ENCODE assay signal across 11 cellular contexts in genomic region chr16:28537964-28538732, GRCh38. TPM values are rescaled to one million over a fixed set of nuclear protein-coding genes. Genes with fewer than 3 reads are reported as not detected.
DNase-seq lines count a peak whose midpoint lies in the region; ATAC-seq, FAIRE-seq and TF ChIP-seq lines count a peak whose summit lies in the region.
"Had no signal": no experiment of that assay in that cellular context is flagged by ENCODE, and none has a peak within 500 bp of the region (broad histone marks: within the 10 kb centered on the region; RNA-seq: fewer than 3 reads in every experiment).

No MANE protein-coding gene starts in this region.

- peak overlapping the region in 2 of 3 experiments; percentile 47 to 79; a peak in 3 of 7 replicates for H3K27ac Mint-ChIP-seq in H9
- H3K27ac Mint-ChIP-seq: stimulated activated naive CD8-positive, alpha-beta T cell treated with anti-CD3 and anti-CD28 coated beads, Interleukin-15, Interleukin-2, amounts not matched to agents 100 ng/mL and 50 ng/mL, for 24 hours had no signal

- no peak overlapping the region for H4K91ac ChIP-seq in H9 (ENCODE audit: insufficient read length, low read depth, low read length)

- H3K14ac ChIP-seq in H9 (ENCODE audit: insufficient read depth, low read length) = no peak overlapping the region; the same call in 1 of the 2 replicates

- FAIRE-seq in HepG2 (lab: Jason Lieb, UNC) = no peak

- no peak overlapping the region for H3K23ac ChIP-seq in H9 (ENCODE audit: insufficient read length, low read depth, low read length)

- H2AK5ac ChIP-seq in H9 (ENCODE audit: insufficient read length, low read length) = no peak overlapping the region

- H3K9me3 ChIP-seq in H9 (ENCODE audit: control insufficient read depth, low read depth, low read length) = no peaks in the 10 kb centered on the region
- no peaks in the 10 kb centered on the region for H3K9me3 ChIP-seq in breast epithelium
- no peaks in the 10 kb centered on the region for H3K9me3 ChIP-seq in HepG2 (ENCODE audit: low read length)
- no peaks in the 10 kb centered on the region for H3K9me3 ChIP-seq in spleen

- H3K9ac ChIP-seq in H9 (ENCODE audit: extremely low read depth, insufficient read length, low read length) (no peak overlapping the region), HepG2 (ENCODE audit: insufficient read depth, low read depth, low read length) (peak overlapping the region; percentile 78)

- no peak overlapping the region for H2BK12ac ChIP-seq in H9 (ENCODE audit: insufficient read length, low read depth, low read length)

- H3K27ac ChIP-seq in H9 (ENCODE audit: insufficient read length, low read depth, low read length) (no peak overlapping the region), breast epithelium (peak overlapping the region; percentile 99), HepG2 (ENCODE audit: extremely low read length, insufficient read depth, low read length) (peak overlapping the region; percentile 78), spleen (peak overlapping the region in 7 of 8 donors; percentile 63 to 82 (median 76))

- ATAC-seq in HepG2 (no peak), GM19035 (IDR thresholded peaks at IDR 0.05; ENCODE audit: unreplicated experiment) (no peak)

- POLR2A ChIA-PET in HepG2 (lab: Yijun Ruan, JAX) = interaction anchor here (0.8 to 3.7 kb wide), 9 partner anchors 9 to 79 kb away, joined by 3 to 23 read pairs (median 5); partner anchors contain the start of genes CLN3, SGF29, SULT1A1 and SULT1A2

- H3T11ph ChIP-seq in H9 (ENCODE audit: low read length) = no peak overlapping the region

- H2BK5ac ChIP-seq in H9 (ENCODE audit: insufficient read length, low read length) = no peak overlapping the region

- no peak overlapping the region for H2BK120ac ChIP-seq in H9 (ENCODE audit: low read depth, low read length, poor library complexity, severe bottlenecking)

- peaks cover 0 to 4% of the 10 kb centered on the region in 2 experiments; a peak in 3 of 4 replicates for H3K4me1 Mint-ChIP-seq in H9

- no peak overlapping the region for H3K56ac ChIP-seq in H9 (ENCODE audit: insufficient read length, low read depth, low read length)

- no peak for TF ChIP-seq RAD21 in HepG2 (CRISPR knock-in tag; IDR thresholded peaks at IDR 0.05)

- WGBS in H9 (ENCODE audit: extremely low coverage, insufficient read length, low lambda C conversion rate) = no CpG with 5 or more reads among the region's 13 CpGs
- 76% methylated on average over 13 of the region's 13 CpGs for WGBS in HepG2 (ENCODE audit: low lambda C conversion rate)
- 81 to 86% (median 84%) methylated on average over 13 of the region's 13 CpGs for WGBS in spleen, 5 donors

- DNase-seq in H9 = no peak
- peak in 1 of 2 donors; percentile 62 for DNase-seq in breast epithelium (ENCODE audit: low spot score in 2 of 2)
- DNase-seq in HepG2 (ENCODE audit: low spot score) = no peak
- no peak for DNase-seq in spleen
- DNase-seq in mesenteric fat pad (ENCODE audit: low spot score) = no peak
- DNase-seq in NCI-H82 treated with DMSO at 0.1 percent for 48 hours (lab: John Stamatoyannopoulos, UW; ENCODE audit: unreplicated experiment) = no peak
- DNase-seq in NCI-H2029 (lab: John Stamatoyannopoulos, UW) = no peak

- TF ChIP-seq CTCF in H9 (conservative IDR thresholded peaks at IDR 0.05) = no peak
- no peak for TF ChIP-seq CTCF in breast epithelium (IDR thresholded peaks at IDR 0.05)
- TF ChIP-seq CTCF in HepG2 (CRISPR knock-in tag; IDR thresholded peaks at IDR 0.05) = no peak
- no peak for TF ChIP-seq CTCF in spleen (IDR thresholded peaks at IDR 0.05 in 8 of 11, conservative IDR thresholded peaks at IDR 0.05 in 3 of 11)

- H2AFZ ChIP-seq in H9 (ENCODE audit: low read length) = no peak overlapping the region
- peak overlapping the region; percentile 12 for H2AFZ ChIP-seq in HepG2 (ENCODE audit: low read length)

- no peaks in the 10 kb centered on the region; a peak in 1 of 7 replicates for H3K36me3 Mint-ChIP-seq in H9 (ENCODE audit: insufficient read depth in 1 of 3, low read depth in 3 of 3)

- BruUV-seq in HepG2 (replicated peaks; lab: Mats Ljungman, UMichigan) = no TSS peak

- TF ChIP-seq POLR2A in breast epithelium (IDR thresholded peaks at IDR 0.05) = no peak
- TF ChIP-seq POLR2A in HepG2 (IDR thresholded peaks at IDR 0.05; ENCODE audit: insufficient read depth in 1 of 2, low read depth in 2 of 2, low read length in 2 of 2) = no peak
- TF ChIP-seq POLR2A in spleen (IDR thresholded peaks at IDR 0.05) = no peak

- TF ChIP-seq EP300 in HepG2 (IDR thresholded peaks at IDR 0.05; ENCODE audit: low read depth in 2 of 2, low read length in 2 of 2) = no peak
- no peak for TF ChIP-seq EP300 in HepG2 (CRISPR knock-in tag; IDR thresholded peaks at IDR 0.05; ENCODE audit: borderline replicate concordance)

- H2BK20ac ChIP-seq in H9 (ENCODE audit: low read depth, low read length, poor library complexity, severe bottlenecking) = no peak overlapping the region

- H3K4me1 ChIP-seq in H9 (ENCODE audit: insufficient read depth, low read length) = no peaks in the 10 kb centered on the region
- H3K4me1 ChIP-seq in breast epithelium = peaks cover 0 to 10% of the 10 kb centered on the region in 2 donors
- H3K4me1 ChIP-seq in HepG2 (ENCODE audit: insufficient read depth, low read length) = peaks cover 74% of the 10 kb centered on the region
- peaks cover 0 to 39% (median 20%) of the 10 kb centered on the region in 6 donors for H3K4me1 ChIP-seq in spleen

- intact Hi-C loops in breast epithelium (cut with DNase I; ENCODE audit: low total_unique reads) (no loop called here), HepG2 (cut with micrococcal nuclease; ENCODE audit: unreplicated experiment) (no loop called here), spleen (cut with DNase I; ENCODE audit: low total_unique reads) (no loop called here)

- H4K5ac ChIP-seq in H9 (ENCODE audit: insufficient read length, low read depth, low read length) = no peak overlapping the region

- no peaks in the 10 kb centered on the region for H4K20me1 ChIP-seq in H9 (ENCODE audit: control insufficient read depth, insufficient read depth, insufficient read length)
- no peaks in the 10 kb centered on the region for H4K20me1 ChIP-seq in HepG2 (ENCODE audit: insufficient read depth, low read length)

- H3K79me2 ChIP-seq in H9 (ENCODE audit: insufficient read depth, low read length) (no peaks in the 10 kb centered on the region), HepG2 (ENCODE audit: insufficient read depth, low read length) (peaks cover 12% of the 10 kb centered on the region)

- H3K18ac ChIP-seq in H9 (ENCODE audit: insufficient read length, low read depth, low read length) = no peak overlapping the region

- no peaks in the 10 kb centered on the region; a peak in 1 of 5 replicates for H3K9me3 Mint-ChIP-seq in H9
- H3K9me3 Mint-ChIP-seq: stimulated activated naive CD8-positive, alpha-beta T cell treated with anti-CD3 and anti-CD28 coated beads, Interleukin-15, Interleukin-2, amounts not matched to agents 100 ng/mL and 50 ng/mL, for 24 hours had no signal

- H3K27me3 ChIP-seq in H9 (ENCODE audit: insufficient read depth, low read length) (no peaks in the 10 kb centered on the region), breast epithelium (no peaks in the 10 kb centered on the region), HepG2 (ENCODE audit: control insufficient read depth in 1 of 2, insufficient read depth in 2 of 2, low read length in 2 of 2) (no peaks in the 10 kb centered on the region), spleen (replicated peaks in 1 of 7) (peaks cover 0 to 9% (median 0%) of the 10 kb centered on the region in 7 donors)

- in situ Hi-C loops in HepG2 (cut with HindIII; ENCODE audit: extremely low pct_ligation_motif_present, low pct_unique_long_range_greater_than_20kb) = no loop called here

- no peak overlapping the region for H3K4me2 ChIP-seq in H9 (ENCODE audit: insufficient read depth, insufficient read length, low read length)
- peak overlapping the region; percentile 98 for H3K4me2 ChIP-seq in HepG2 (ENCODE audit: low read depth, low read length)

- no peaks in the 10 kb centered on the region for H3K79me1 ChIP-seq in H9 (ENCODE audit: insufficient read depth, low read depth, low read length, poor library complexity, severe bottlenecking)

- H4K8ac ChIP-seq in H9 (replicated peaks; ENCODE audit: insufficient read length, low read depth, low read length) = no peak overlapping the region

- H3K23me2 ChIP-seq in H9 (ENCODE audit: insufficient read length, low read depth, low read length, poor library complexity, severe bottlenecking) = no peaks in the 10 kb centered on the region

- H3K4ac ChIP-seq in H9 (ENCODE audit: low read depth, low read length) = no peak overlapping the region; the same call in 1 of the 2 replicates

- no peak overlapping the region for H3K4me3 Mint-ChIP-seq in H9
- H3K4me3 Mint-ChIP-seq: stimulated activated naive CD8-positive, alpha-beta T cell treated with anti-CD3 and anti-CD28 coated beads, Interleukin-15, Interleukin-2, amounts not matched to agents 100 ng/mL and 50 ng/mL, for 24 hours had no signal

- H3K27me3 Mint-ChIP-seq in H9 (ENCODE audit: low read depth) = peaks cover 5% of the 10 kb centered on the region
- H3K27me3 Mint-ChIP-seq: stimulated activated naive CD8-positive, alpha-beta T cell treated with anti-CD3 and anti-CD28 coated beads, Interleukin-15, Interleukin-2, amounts not matched to agents 100 ng/mL and 50 ng/mL, for 24 hours had no signal

- H3K4me3 ChIP-seq in breast epithelium (peak overlapping the region; percentile 56 to 86 (median 69)), HepG2 (replicated peaks in 1 of 3; ENCODE audit: insufficient read depth in 1 of 3, low read depth in 2 of 3, low read length in 3 of 3) (peak overlapping the region; percentile 60 to 76 (median 62)), spleen (peak overlapping the region; percentile 0 to 58 (median 16))

- H2BK15ac ChIP-seq in H9 (ENCODE audit: low read depth, low read length) = no peak overlapping the region

- H3K36me3 ChIP-seq in breast epithelium = no peaks in the 10 kb centered on the region
- H3K36me3 ChIP-seq in HepG2 (replicated peaks in 1 of 2; ENCODE audit: control insufficient read depth in 1 of 2, insufficient read depth in 2 of 2, low read length in 2 of 2) = peaks cover 0 to 3% of the 10 kb centered on the region in 2 experiments; a peak in 1 of 5 replicates
- no peaks in the 10 kb centered on the region for H3K36me3 ChIP-seq in spleen

- CTCF ChIA-PET in HepG2 (lab: Yijun Ruan, JAX; ENCODE audit: low intra/inter-chr PET ratio, low total read pairs) = no interaction called here

RNA-seq across cellular contexts. Expression of gene NUPR1, which starts 0.6 kb away (rescaled TPM):
- total RNA-seq in H9 (2021) (0.15 and 0.35 TPM in 2 replicates), breast epithelium (10 to 100 TPM; 34.2 to 57.0 (median 47.5) TPM), HepG2 (2016; rRNA removed; fragmentation: Illumina TruSeq; extraction: Trizol) (18.0 and 23.9 TPM in 2 replicates), spleen (10 to 100 TPM in 5 of 7 donors, 1 to 10 TPM in 2; 2.7 to 29.8 (median 16.1) TPM), mesenteric fat pad (116 TPM)
- 7.4 and 7.5 TPM in 2 replicates for total RNA-seq in HepG2 (2016; cell fraction: cytosol; rRNA removed; fragmentation: Illumina TruSeq; extraction: Trizol; ENCODE audit: low read depth)
- 18.2 and 22.3 TPM in 2 replicates for total RNA-seq in HepG2 (2016; cell fraction: insoluble cytoplasmic fraction; rRNA removed; fragmentation: Illumina TruSeq; extraction: Trizol)
- total RNA-seq in HepG2 (2016; cell fraction: membrane; rRNA removed; fragmentation: Illumina TruSeq; extraction: Trizol) = 9.6 and 12.0 TPM in 2 replicates
- 6.4 and 6.7 TPM in 2 replicates for total RNA-seq in HepG2 (2016; cell fraction: nucleus; rRNA removed; fragmentation: Illumina TruSeq; extraction: Trizol)
- polyA plus RNA-seq in HepG2 (2011; rRNA removed) (20.7 and 25.6 TPM in 2 replicates), spleen (10 to 100 TPM; 16.4 to 53.7 (median 28.4) TPM)
- polyA plus RNA-seq in HepG2 (2011; cell fraction: cytosol; rRNA removed) = 6.7 and 11.7 TPM in 2 replicates
- 8.3 and 9.2 TPM in 2 replicates for polyA plus RNA-seq in HepG2 (2011; cell fraction: nucleus; rRNA removed)
- polyA plus RNA-seq in HepG2 (2012) = 5.3 and 10.3 TPM in 2 replicates
- 17.0 and 17.7 TPM in 2 replicates for polyA plus RNA-seq in HepG2 (2016; cell fraction: cytosol; fragmentation: Illumina TruSeq; extraction: Trizol; ENCODE audit: low read depth)
- 33.9 and 41.5 TPM in 2 replicates for polyA plus RNA-seq in HepG2 (2016; cell fraction: insoluble cytoplasmic fraction; fragmentation: Illumina TruSeq; extraction: Trizol; ENCODE audit: low read depth)
- 18.7 and 22.5 TPM in 2 replicates for polyA plus RNA-seq in HepG2 (2016; cell fraction: membrane; fragmentation: Illumina TruSeq; extraction: Trizol; ENCODE audit: low read depth)
- 19.8 and 24.6 TPM in 2 replicates for polyA plus RNA-seq in HepG2 (2016; cell fraction: nucleus; fragmentation: Illumina TruSeq; extraction: Trizol; ENCODE audit: insufficient read depth, low read depth)
- polyA minus RNA-seq in HepG2 (2011; rRNA and poly(A)+ RNA removed; ENCODE audit: low replicate concordance) = 1.6 and 2.1 TPM in 2 replicates
- 3.0 and 3.5 TPM in 2 replicates for polyA minus RNA-seq in HepG2 (2011; cell fraction: cytosol; rRNA and poly(A)+ RNA removed)
- 2.4 and 4.7 TPM in 2 replicates for polyA minus RNA-seq in HepG2 (2011; cell fraction: nucleus; rRNA and poly(A)+ RNA removed)

RNA-seq across cellular contexts. Expression of gene SGF29, which starts 15.6 kb away (rescaled TPM):
- total RNA-seq in H9 (2021) (24.5 and 24.8 TPM in 2 replicates), breast epithelium (10 to 100 TPM; 28.5 to 35.8 (median 28.8) TPM), HepG2 (2016; rRNA removed; fragmentation: Illumina TruSeq; extraction: Trizol) (21.2 and 29.4 TPM in 2 replicates), spleen (10 to 100 TPM; 22.9 to 35.1 (median 26.7) TPM), mesenteric fat pad (16.6 TPM)
- 26.2 and 36.6 TPM in 2 replicates for total RNA-seq in HepG2 (2016; cell fraction: cytosol; rRNA removed; fragmentation: Illumina TruSeq; extraction: Trizol; ENCODE audit: low read depth)
- total RNA-seq in HepG2 (2016; cell fraction: insoluble cytoplasmic fraction; rRNA removed; fragmentation: Illumina TruSeq; extraction: Trizol) = 15.6 and 27.3 TPM in 2 replicates
- total RNA-seq in HepG2 (2016; cell fraction: membrane; rRNA removed; fragmentation: Illumina TruSeq; extraction: Trizol) = 15.4 and 17.8 TPM in 2 replicates
- 19.6 and 24.7 TPM in 2 replicates for total RNA-seq in HepG2 (2016; cell fraction: nucleus; rRNA removed; fragmentation: Illumina TruSeq; extraction: Trizol)
- polyA plus RNA-seq in HepG2 (2011; rRNA removed) (5.0 and 5.4 TPM in 2 replicates), spleen (10 to 100 TPM; 27.2 to 31.7 (median 27.8) TPM)
- polyA plus RNA-seq in HepG2 (2011; cell fraction: cytosol; rRNA removed) = 2.3 and 3.5 TPM in 2 replicates
- polyA plus RNA-seq in HepG2 (2011; cell fraction: nucleus; rRNA removed) = 15.5 and 19.7 TPM in 2 replicates
- polyA plus RNA-seq in HepG2 (2012) = 20.2 and 32.1 TPM in 2 replicates
- polyA plus RNA-seq in HepG2 (2016; cell fraction: cytosol; fragmentation: Illumina TruSeq; extraction: Trizol; ENCODE audit: low read depth) = 8.6 and 9.4 TPM in 2 replicates
- 14.8 and 18.5 TPM in 2 replicates for polyA plus RNA-seq in HepG2 (2016; cell fraction: insoluble cytoplasmic fraction; fragmentation: Illumina TruSeq; extraction: Trizol; ENCODE audit: low read depth)
- 8.0 and 9.0 TPM in 2 replicates for polyA plus RNA-seq in HepG2 (2016; cell fraction: membrane; fragmentation: Illumina TruSeq; extraction: Trizol; ENCODE audit: low read depth)
- polyA plus RNA-seq in HepG2 (2016; cell fraction: nucleus; fragmentation: Illumina TruSeq; extraction: Trizol; ENCODE audit: insufficient read depth, low read depth) = 36.0 and 46.1 TPM in 2 replicates
- polyA minus RNA-seq in HepG2 (2011; rRNA and poly(A)+ RNA removed; ENCODE audit: low replicate concordance) = 10.9 and 13.8 TPM in 2 replicates
- 5.9 and 8.4 TPM in 2 replicates for polyA minus RNA-seq in HepG2 (2011; cell fraction: cytosol; rRNA and poly(A)+ RNA removed)
- 9.9 and 14.9 TPM in 2 replicates for polyA minus RNA-seq in HepG2 (2011; cell fraction: nucleus; rRNA and poly(A)+ RNA removed)

RNA-seq across cellular contexts. Expression of gene IL27, which starts 31.5 kb away (rescaled TPM):
- not detected in 2 replicates for total RNA-seq in H9 (2021)
- total RNA-seq in breast epithelium = not detected
- total RNA-seq in HepG2 (2016; rRNA removed; fragmentation: Illumina TruSeq; extraction: Trizol) = 0.13 TPM in 1 of 2 replicates, not detected in the other
- not detected in 2 replicates for total RNA-seq in HepG2 (2016; cell fraction: cytosol; rRNA removed; fragmentation: Illumina TruSeq; extraction: Trizol; ENCODE audit: low read depth)
- total RNA-seq in HepG2 (2016; cell fraction: insoluble cytoplasmic fraction; rRNA removed; fragmentation: Illumina TruSeq; extraction: Trizol) = not detected in 2 replicates
- 0.17 TPM in 1 of 2 replicates, not detected in the other for total RNA-seq in HepG2 (2016; cell fraction: membrane; rRNA removed; fragmentation: Illumina TruSeq; extraction: Trizol)
- not detected in 2 replicates for total RNA-seq in HepG2 (2016; cell fraction: nucleus; rRNA removed; fragmentation: Illumina TruSeq; extraction: Trizol)
- polyA plus RNA-seq in HepG2 (2011; rRNA removed) = 0.29 and 0.54 TPM in 2 replicates
- polyA plus RNA-seq in HepG2 (2011; cell fraction: cytosol; rRNA removed) = 0.26 and 0.31 TPM in 2 replicates
- 0.50 and 0.71 TPM in 2 replicates for polyA plus RNA-seq in HepG2 (2011; cell fraction: nucleus; rRNA removed)
- 0.16 and 0.35 TPM in 2 replicates for polyA plus RNA-seq in HepG2 (2012)
- not detected in 2 replicates for polyA plus RNA-seq in HepG2 (2016; cell fraction: cytosol; fragmentation: Illumina TruSeq; extraction: Trizol; ENCODE audit: low read depth)
- polyA plus RNA-seq in HepG2 (2016; cell fraction: insoluble cytoplasmic fraction; fragmentation: Illumina TruSeq; extraction: Trizol; ENCODE audit: low read depth) = not detected in 2 replicates
- not detected in 2 replicates for polyA plus RNA-seq in HepG2 (2016; cell fraction: membrane; fragmentation: Illumina TruSeq; extraction: Trizol; ENCODE audit: low read depth)
- not detected in 2 replicates for polyA plus RNA-seq in HepG2 (2016; cell fraction: nucleus; fragmentation: Illumina TruSeq; extraction: Trizol; ENCODE audit: insufficient read depth, low read depth)
- 0.76 TPM in 1 of 2 replicates, not detected in the other for polyA minus RNA-seq in HepG2 (2011; rRNA and poly(A)+ RNA removed; ENCODE audit: low replicate concordance)
- polyA minus RNA-seq in HepG2 (2011; cell fraction: cytosol; rRNA and poly(A)+ RNA removed) = not detected in 2 replicates
- not detected in 2 replicates for polyA minus RNA-seq in HepG2 (2011; cell fraction: nucleus; rRNA and poly(A)+ RNA removed)
- 1 to 10 TPM in 5 of 7 donors, under 1 TPM in 1, not detected in 1; 0.79 to 3.9 (median 1.7) TPM for total RNA-seq in spleen
- 1 to 10 TPM in 1 of 3 donors, under 1 TPM in 2; 0.15 to 1.6 (median 0.61) TPM for polyA plus RNA-seq in spleen
- total RNA-seq in mesenteric fat pad = not detected
- total RNA-seq: glomerular endothelial cell, pulmonary artery endothelial cell had no signal

RNA-seq across cellular contexts. Expression of gene APOBR, which starts 43.7 kb away (rescaled TPM):
- total RNA-seq in H9 (2021) (not detected in 2 replicates), breast epithelium (1 to 10 TPM in 2 of 3 donors, under 1 TPM in 1; 0.66 to 3.1 (median 2.9) TPM), HepG2 (2016; rRNA removed; fragmentation: Illumina TruSeq; extraction: Trizol) (0.11 TPM in 1 of 2 replicates, not detected in the other), spleen (10 to 100 TPM; 21.4 to 58.4 (median 25.7) TPM), mesenteric fat pad (4.1 TPM)
- not detected in 2 replicates for total RNA-seq in HepG2 (2016; cell fraction: cytosol; rRNA removed; fragmentation: Illumina TruSeq; extraction: Trizol; ENCODE audit: low read depth)
- 0.15 TPM in 1 of 2 replicates, not detected in the other for total RNA-seq in HepG2 (2016; cell fraction: insoluble cytoplasmic fraction; rRNA removed; fragmentation: Illumina TruSeq; extraction: Trizol)
- not detected in 2 replicates for total RNA-seq in HepG2 (2016; cell fraction: membrane; rRNA removed; fragmentation: Illumina TruSeq; extraction: Trizol)
- total RNA-seq in HepG2 (2016; cell fraction: nucleus; rRNA removed; fragmentation: Illumina TruSeq; extraction: Trizol) = 0.09 TPM in 1 of 2 replicates, not detected in the other
- polyA plus RNA-seq in HepG2 (2011; rRNA removed) (0.03 TPM in 2 replicates), spleen (10 to 100 TPM in 2 of 3 donors, 1 to 10 TPM in 1; 3.3 to 15.7 (median 12.7) TPM)
- polyA plus RNA-seq in HepG2 (2011; cell fraction: cytosol; rRNA removed) = 0.01 and 0.03 TPM in 2 replicates
- polyA plus RNA-seq in HepG2 (2011; cell fraction: nucleus; rRNA removed) = 0.07 and 0.11 TPM in 2 replicates
- 0.13 and 0.17 TPM in 2 replicates for polyA plus RNA-seq in HepG2 (2012)
- polyA plus RNA-seq in HepG2 (2016; cell fraction: cytosol; fragmentation: Illumina TruSeq; extraction: Trizol; ENCODE audit: low read depth) = not detected in 2 replicates
- 0.08 and 0.14 TPM in 2 replicates for polyA plus RNA-seq in HepG2 (2016; cell fraction: insoluble cytoplasmic fraction; fragmentation: Illumina TruSeq; extraction: Trizol; ENCODE audit: low read depth)
- polyA plus RNA-seq in HepG2 (2016; cell fraction: membrane; fragmentation: Illumina TruSeq; extraction: Trizol; ENCODE audit: low read depth) = not detected in 2 replicates
- 0.23 and 0.61 TPM in 2 replicates for polyA plus RNA-seq in HepG2 (2016; cell fraction: nucleus; fragmentation: Illumina TruSeq; extraction: Trizol; ENCODE audit: insufficient read depth, low read depth)
- 0.04 TPM in 1 of 2 replicates, not detected in the other for polyA minus RNA-seq in HepG2 (2011; rRNA and poly(A)+ RNA removed; ENCODE audit: low replicate concordance)
- polyA minus RNA-seq in HepG2 (2011; cell fraction: cytosol; rRNA and poly(A)+ RNA removed) = not detected in 2 replicates
- polyA minus RNA-seq in HepG2 (2011; cell fraction: nucleus; rRNA and poly(A)+ RNA removed) = not detected in 2 replicates
- total RNA-seq: glomerular endothelial cell, pulmonary artery endothelial cell had no signal

RNA-seq across cellular contexts. Expression of gene CLN3, which starts 46.3 kb away (rescaled TPM):
- total RNA-seq in H9 (2021) (21.3 and 21.4 TPM in 2 replicates), breast epithelium (10 to 100 TPM; 25.1 to 39.1 (median 38.7) TPM), HepG2 (2016; rRNA removed; fragmentation: Illumina TruSeq; extraction: Trizol) (19.9 and 23.4 TPM in 2 replicates), spleen (10 to 100 TPM; 32.5 to 44.1 (median 38.3) TPM), mesenteric fat pad (25.2 TPM)
- 16.4 and 17.6 TPM in 2 replicates for total RNA-seq in HepG2 (2016; cell fraction: cytosol; rRNA removed; fragmentation: Illumina TruSeq; extraction: Trizol; ENCODE audit: low read depth)
- 16.8 and 28.9 TPM in 2 replicates for total RNA-seq in HepG2 (2016; cell fraction: insoluble cytoplasmic fraction; rRNA removed; fragmentation: Illumina TruSeq; extraction: Trizol)
- total RNA-seq in HepG2 (2016; cell fraction: membrane; rRNA removed; fragmentation: Illumina TruSeq; extraction: Trizol) = 25.5 and 34.7 TPM in 2 replicates
- 24.0 and 25.3 TPM in 2 replicates for total RNA-seq in HepG2 (2016; cell fraction: nucleus; rRNA removed; fragmentation: Illumina TruSeq; extraction: Trizol)
- polyA plus RNA-seq in HepG2 (2011; rRNA removed) (46.8 and 50.0 TPM in 2 replicates), spleen (10 to 100 TPM; 21.1 to 30.7 (median 29.9) TPM)
- polyA plus RNA-seq in HepG2 (2011; cell fraction: cytosol; rRNA removed) = 29.8 and 31.5 TPM in 2 replicates
- polyA plus RNA-seq in HepG2 (2011; cell fraction: nucleus; rRNA removed) = 100 and 142 TPM in 2 replicates
- polyA plus RNA-seq in HepG2 (2012) = 24.9 and 33.5 TPM in 2 replicates
- 28.0 and 32.1 TPM in 2 replicates for polyA plus RNA-seq in HepG2 (2016; cell fraction: cytosol; fragmentation: Illumina TruSeq; extraction: Trizol; ENCODE audit: low read depth)
- polyA plus RNA-seq in HepG2 (2016; cell fraction: insoluble cytoplasmic fraction; fragmentation: Illumina TruSeq; extraction: Trizol; ENCODE audit: low read depth) = 28.8 and 31.3 TPM in 2 replicates
- polyA plus RNA-seq in HepG2 (2016; cell fraction: membrane; fragmentation: Illumina TruSeq; extraction: Trizol; ENCODE audit: low read depth) = 47.1 and 49.1 TPM in 2 replicates
- 79.1 and 84.7 TPM in 2 replicates for polyA plus RNA-seq in HepG2 (2016; cell fraction: nucleus; fragmentation: Illumina TruSeq; extraction: Trizol; ENCODE audit: insufficient read depth, low read depth)
- 60.6 and 68.2 TPM in 2 replicates for polyA minus RNA-seq in HepG2 (2011; rRNA and poly(A)+ RNA removed; ENCODE audit: low replicate concordance)
- 5.8 and 16.4 TPM in 2 replicates for polyA minus RNA-seq in HepG2 (2011; cell fraction: cytosol; rRNA and poly(A)+ RNA removed)
- polyA minus RNA-seq in HepG2 (2011; cell fraction: nucleus; rRNA and poly(A)+ RNA removed) = 14.5 and 15.5 TPM in 2 replicates

Comparison
In these comparisons a context has a peak if more than half of its experiments do, and no peak if none do; other contexts are left out.
1. H3K4me3 ChIP-seq: peak in every context shown above with its lines; median percentile 69 in breast epithelium; 62 in HepG2; 16 in spleen.